9 cellular contexts compared by ENCODE assay signal in genomic region chr4:140158234-140159030, GRCh38. TPM values are rescaled to one million over a fixed set of nuclear protein-coding genes. Genes with fewer than 3 reads are reported as not detected.
DNase-seq lines count a peak whose midpoint lies in the region; TF ChIP-seq lines count a peak whose summit lies in the region.
"Had no signal": no experiment of that assay in that cellular context is flagged by ENCODE, and none has a peak within 500 bp of the region (broad histone marks: within the 10 kb centered on the region; RNA-seq: fewer than 3 reads in every experiment).

No MANE protein-coding gene starts in this region.

- H3K27ac ChIP-seq in muscle layer of duodenum (ENCODE audit: low read length) = peak overlapping the region; percentile 26

- peaks cover 8 to 15% of the 10 kb centered on the region in 2 donors for H3K4me1 ChIP-seq in muscle layer of duodenum (ENCODE audit: control insufficient read depth in 1 of 2, insufficient read depth in 2 of 2, low read length in 2 of 2)

- in situ Hi-C loops in astrocyte of the cerebellum (cut with HindIII; ENCODE audit: low sequenced_read_pairs) = no loop called here

- H3K36me3 ChIP-seq in muscle layer of duodenum (ENCODE audit: control insufficient read depth in 1 of 2, insufficient read depth in 2 of 2, low read length in 2 of 2) = no peaks in the 10 kb centered on the region

- TF ChIP-seq CTCF in astrocyte of the cerebellum (IDR thresholded peaks at IDR 0.05; ENCODE audit: low read depth, low read length, missing control alignments) = no peak

- H3K9me3 ChIP-seq in muscle layer of duodenum (ENCODE audit: control insufficient read depth in 1 of 2, low read length in 2 of 2) = no peaks in the 10 kb centered on the region

- H3K4me3 ChIP-seq in astrocyte of the cerebellum (ENCODE audit: low read depth, low read length) = no peak overlapping the region
- no peak overlapping the region for H3K4me3 ChIP-seq in muscle layer of duodenum (ENCODE audit: low read depth in 1 of 2, low read length in 2 of 2)

- no peaks in the 10 kb centered on the region for H3K27me3 ChIP-seq in muscle layer of duodenum (ENCODE audit: low read depth, low read length)

- peak; percentile 75 for DNase-seq in DMS53 (lab: John Stamatoyannopoulos, UW)
- DNase-seq in NCI-H2081 (lab: John Stamatoyannopoulos, UW) = peak; percentile 58 to 85
- DNase-seq in astrocyte of the cerebellum (ENCODE audit: low read depth) = peak; percentile 59
- no peak for DNase-seq in islet precursor cell
- DNase-seq in AG08395 (ENCODE audit: low spot score) = no peak
- no peak for DNase-seq in NCI-H128 (lab: John Stamatoyannopoulos, UW; ENCODE audit: unreplicated experiment)
- DNase-seq in mucosa of gallbladder (ENCODE audit: low spot score) = no peak
- DNase-seq: DND-41 had no signal

RNA-seq across cellular contexts. Expression of gene MAML3, which starts 4.4 kb away (rescaled TPM):
- 13.9 TPM for total RNA-seq in mucosa of gallbladder

Comparison
In these comparisons a context has a peak if more than half of its experiments do, and no peak if none do; other contexts are left out.
1. DNase-seq: peak in DMS53 (single experiment), NCI-H2081 (2 of 2) and astrocyte of the cerebellum (single experiment); none in islet precursor cell (single experiment), AG08395 (single experiment), NCI-H128 (single experiment) and mucosa of gallbladder (single experiment).